16 cellular contexts compared by ENCODE assay signal in genomic region chr12:58253663-58254062, GRCh38.
"Had no signal": no experiment of that assay in that cellular context is flagged by ENCODE, and none has a peak within 500 bp of the region (broad histone marks: within the 10 kb centered on the region; RNA-seq: fewer than 3 reads in every experiment).

No MANE protein-coding gene starts in this region.

- DNase-seq: activated CD4-positive, alpha-beta T cell treated with anti-CD3 and anti-CD28 coated beads for 36 hours; activated CD4-positive, alpha-beta T cell treated with anti-CD3 and anti-CD28 coated beads, Interleukin-2, amount 50 U/mL, for 48 hours; activated gamma-delta T cell; adrenal gland; effector memory CD8-positive, alpha-beta T cell; heart left ventricle; left lung; mucosa of descending colon; naive B cell; right cardiac atrium; stimulated activated CD4-positive, alpha-beta T cell treated with anti-CD3 and anti-CD28 coated beads, Interleukin-2, amount 100 ng/mL, for 24 hours; stimulated activated naive CD8-positive, alpha-beta T cell treated with anti-CD3 and anti-CD28 coated beads, Interleukin-15, Interleukin-2, amounts not matched to agents 100 U/mL and 50 U/mL, for 24 hours; substantia nigra; T-helper 2 cell; tibial artery had no signal

- H3K4me1 ChIP-seq: adrenal gland, left lung, tibial artery had no signal

- H3K27me3 ChIP-seq: adrenal gland, gastroesophageal sphincter, heart left ventricle, left lung, tibial artery had no signal

- ATAC-seq: activated CD4-positive, alpha-beta T cell treated with anti-CD3 and anti-CD28 coated beads for 36 hours; effector memory CD8-positive, alpha-beta T cell; gastroesophageal sphincter; heart left ventricle; left lung; mucosa of descending colon; right cardiac atrium; stimulated activated naive CD8-positive, alpha-beta T cell treated with anti-CD3 and anti-CD28 coated beads, Interleukin-15, Interleukin-2, amounts not matched to agents 100 U/mL and 50 U/mL, for 24 hours had no signal

- H3K4me3 ChIP-seq: adrenal gland, gastroesophageal sphincter, heart left ventricle, left lung, mucosa of descending colon, tibial artery had no signal

- H3K36me3 ChIP-seq: adrenal gland, gastroesophageal sphincter, heart left ventricle, left lung, tibial artery had no signal

- H3K27ac ChIP-seq: adrenal gland, gastroesophageal sphincter, heart left ventricle, left lung, tibial artery had no signal

- H3K9me3 ChIP-seq: adrenal gland, gastroesophageal sphincter, left lung, mucosa of descending colon, tibial artery had no signal
